ENCODE assay signal across 8 cellular contexts in genomic region chr12:67593041-67593870, GRCh38. TPM values are rescaled to one million over a fixed set of nuclear protein-coding genes. Genes with fewer than 3 reads are reported as not detected.
DNase-seq lines count a peak whose midpoint lies in the region; ATAC-seq and TF ChIP-seq lines count a peak whose summit lies in the region.

No MANE protein-coding gene starts in this region.

- intact Hi-C loops in PC-9 (cut with micrococcal nuclease; ENCODE audit: unreplicated experiment) = loop anchor here (1.0 to 5.0 kb wide), 3 partner anchors 54 to 109 kb away; partner anchors contain the start of gene DYRK2

- TF ChIP-seq CTCF in PC-9 (conservative IDR thresholded peaks at IDR 0.05) = no peak
- no peak for TF ChIP-seq CTCF in hepatocyte (IDR thresholded peaks at IDR 0.05; ENCODE audit: poor library complexity)

- H4K20me1 ChIP-seq in PC-9 (ENCODE audit: insufficient read depth) (no peaks in the 10 kb centered on the region), hepatocyte (ENCODE audit: insufficient read depth, poor library complexity, severe bottlenecking) (no peaks in the 10 kb centered on the region)

- no peaks in the 10 kb centered on the region for H3K79me2 ChIP-seq in ACC112 (ENCODE audit: control insufficient read depth, insufficient read depth, low read length, unreplicated experiment)
- no peaks in the 10 kb centered on the region for H3K79me2 ChIP-seq in PC-9 (ENCODE audit: low read depth)
- no peaks in the 10 kb centered on the region for H3K79me2 ChIP-seq in hepatocyte

- H3K4me2 ChIP-seq in PC-9 (peak overlapping the region; percentile 75), hepatocyte (peak overlapping the region; percentile 14)

- no TSS peak for BruUV-seq in PC-9 (replicated peaks; lab: Mats Ljungman, UMichigan)

- H3K9me3 ChIP-seq in PC-9 (ENCODE audit: insufficient read depth, low read depth) = no peaks in the 10 kb centered on the region
- H3K9me3 ChIP-seq in hepatocyte (ENCODE audit: low read depth) = no peaks in the 10 kb centered on the region

- peaks cover 31% of the 10 kb centered on the region for H3F3A ChIP-seq in PC-9 (ENCODE audit: insufficient read depth, low read depth)

- ATAC-seq in GM19395 (IDR thresholded peaks at IDR 0.05; ENCODE audit: unreplicated experiment) (peak; percentile 20), GM19328 (IDR thresholded peaks at IDR 0.05; ENCODE audit: unreplicated experiment) (no peak), GM18907 (IDR thresholded peaks at IDR 0.05; ENCODE audit: unreplicated experiment) (no peak)

- peak overlapping the region; percentile 53 for H3K4me3 ChIP-seq in ACC112 (ENCODE audit: low read depth, low read length)
- H3K4me3 ChIP-seq in PC-9 = peak overlapping the region; percentile 40; the same call in 1 of the 2 replicates
- no peak overlapping the region for H3K4me3 ChIP-seq in hepatocyte

- POLR2A ChIA-PET in PC-9 (lab: Charles Lee; ENCODE audit: unreplicated experiment) = interaction anchor here (0.7 to 1.1 kb wide), 3 partner anchors 55 to 348 kb away, joined by 3 to 14 read pairs (median 9); partner anchors contain the start of gene DYRK2

- CTCF ChIA-PET in PC-9 (lab: Charles Lee) = no interaction called here

- 82% methylated on average over 1 of the region's 1 CpG for WGBS in hepatocyte (ENCODE audit: low lambda C conversion rate, missing lambda C conversion rate)

- peaks cover 8% of the 10 kb centered on the region for H3K4me1 ChIP-seq in ACC112 (ENCODE audit: control insufficient read depth, insufficient read depth, low read length, unreplicated experiment)
- H3K4me1 ChIP-seq in PC-9 (replicated peaks; ENCODE audit: insufficient read depth) = peaks cover 47% of the 10 kb centered on the region
- peaks cover 10% of the 10 kb centered on the region for H3K4me1 ChIP-seq in hepatocyte (ENCODE audit: insufficient read depth)

- H3K27ac ChIP-seq in ACC112 (ENCODE audit: low read depth, low read length) (peak overlapping the region; percentile 26), PC-9 (peak overlapping the region; percentile 98), hepatocyte (peak overlapping the region; percentile 69)

- H3K36me3 ChIP-seq in ACC112 (ENCODE audit: insufficient read depth, low read length) (no peaks in the 10 kb centered on the region), PC-9 (ENCODE audit: low read depth) (0 out of 2 replicates have a peak, but pooled peaks cover 3% of the 10 kb centered on the region), hepatocyte (replicated peaks; ENCODE audit: insufficient read depth, low read depth) (no peaks in the 10 kb centered on the region)

- peak; percentile 82 to 97 for DNase-seq in PC-9
- peak; percentile 77 for DNase-seq in hepatocyte (ENCODE audit: low spot score)
- DNase-seq in NCI-H82 treated with DMSO at 0.1 percent for 48 hours (lab: John Stamatoyannopoulos, UW; ENCODE audit: unreplicated experiment) = no peak
- no peak for DNase-seq in NCI-H1930 (lab: John Stamatoyannopoulos, UW)

- H2AFZ ChIP-seq in ACC112 (ENCODE audit: low read length, unreplicated experiment) (peak overlapping the region; percentile 69), PC-9 (peak overlapping the region; percentile 64; the same call in 1 of the 2 replicates), hepatocyte (no peak overlapping the region)

- no peaks in the 10 kb centered on the region for H3K27me3 ChIP-seq in ACC112 (ENCODE audit: insufficient read depth, low read length)
- H3K27me3 ChIP-seq in PC-9 (ENCODE audit: insufficient read depth, low read depth) = no peaks in the 10 kb centered on the region
- no peaks in the 10 kb centered on the region for H3K27me3 ChIP-seq in hepatocyte

- H3K9me2 ChIP-seq in PC-9 (ENCODE audit: insufficient read depth) (no peaks in the 10 kb centered on the region), hepatocyte (replicated peaks; ENCODE audit: insufficient read depth) (no peaks in the 10 kb centered on the region)

RNA-seq across cellular contexts. Expression of gene DYRK2, which starts 55.3 kb away (rescaled TPM):
- 42.9 and 55.6 TPM in 2 replicates for total RNA-seq in PC-9 (2021)
- 39.2 and 39.9 TPM in 2 replicates for total RNA-seq in hepatocyte
- polyA plus RNA-seq in hepatocyte = 18.4 and 20.1 TPM in 2 replicates

Comparison
In these comparisons a context has a peak if more than half of its experiments do, and no peak if none do; other contexts are left out.
1. H3K27ac ChIP-seq: peak in every context shown above with its lines; median percentile 98 in PC-9; 69 in hepatocyte; 26 in ACC112.
2. DNase-seq: peak in PC-9 (2 of 2) and hepatocyte (single experiment); none in NCI-H82 treated with DMSO at 0.1 percent for 48 hours (single experiment) and NCI-H1930 (0 of 2).